Comparison of ENCODE assay signal across 12 cellular contexts in genomic region chr1:201028473-201028889, GRCh38. TPM values are rescaled to one million over a fixed set of nuclear protein-coding genes. Genes with fewer than 3 reads are reported as not detected.
DNase-seq lines count a peak whose midpoint lies in the region; TF ChIP-seq lines count a peak whose summit lies in the region.
"Had no signal": no experiment of that assay in that cellular context is flagged by ENCODE, and none has a peak within 500 bp of the region (broad histone marks: within the 10 kb centered on the region; RNA-seq: fewer than 3 reads in every experiment).

No MANE protein-coding gene starts in this region.

- no peak for TF ChIP-seq EP300 in Ishikawa (IDR thresholded peaks at IDR 0.05; ENCODE audit: borderline replicate concordance)
- TF ChIP-seq EP300 in stomach (IDR thresholded peaks at IDR 0.05): no peak

- WGBS in stomach, 5 donors: 57 to 70% (median 66%) methylated on average over 7 of the region's 7 CpGs

- H3K9me3 ChIP-seq in ascending aorta: no peaks in the 10 kb centered on the region
- no peaks in the 10 kb centered on the region for H3K9me3 ChIP-seq in stomach
- H3K9me3 ChIP-seq in Caco-2: no peaks in the 10 kb centered on the region

- CTCF ChIA-PET in RWPE1 (lab: Yijun Ruan, JAX): interaction anchor here (1.5 kb wide), 1 partner anchor 86 kb away, joined by 5 read pairs; no protein-coding TSS in a partner anchor
- CTCF ChIA-PET in Caco-2 (lab: Charles Lee): no interaction called here

- no TSS peak for BruUV-seq in Caco-2 (replicated peaks; lab: Mats Ljungman, UMichigan)

- no peak overlapping the region for H3K4me3 ChIP-seq in ascending aorta
- no peak overlapping the region for H3K4me3 ChIP-seq in stomach
- H3K4me3 ChIP-seq in Caco-2 (ENCODE audit: low read depth, low read length): no peak overlapping the region
- H3K4me3 ChIP-seq: GM23338 had no signal

- no peak for TF ChIP-seq RAD21 in Ishikawa (IDR thresholded peaks at IDR 0.05; ENCODE audit: low read depth)

- no peaks in the 10 kb centered on the region for H3K27me3 ChIP-seq in ascending aorta
- H3K27me3 ChIP-seq in stomach: no peaks in the 10 kb centered on the region
- no peaks in the 10 kb centered on the region for H3K27me3 ChIP-seq in Caco-2 (replicated peaks; ENCODE audit: control insufficient read depth, insufficient read depth, low read length)

- no peaks in the 10 kb centered on the region for H3K36me3 Mint-ChIP-seq in Caco-2 (ENCODE audit: insufficient read depth, unreplicated experiment)
- H3K36me3 Mint-ChIP-seq: CD8-positive, alpha-beta memory T cell had no signal

- no peaks in the 10 kb centered on the region for H3K4me1 Mint-ChIP-seq in Caco-2 (ENCODE audit: low read depth, unreplicated experiment)

- H3K27me3 Mint-ChIP-seq in Caco-2 (ENCODE audit: insufficient read depth, unreplicated experiment): peaks cover 2% of the 10 kb centered on the region

- TF ChIP-seq POLR2A in stomach (IDR thresholded peaks at IDR 0.05): no peak

- intact Hi-C loops in ascending aorta (cut with DNase I): no loop called here
- intact Hi-C loops in stomach (cut with DNase I; ENCODE audit: low total_unique reads): no loop called here
- intact Hi-C loops in Caco-2 (cut with micrococcal nuclease; ENCODE audit: unreplicated experiment): no loop called here

- TF ChIP-seq CTCF in ascending aorta (IDR thresholded peaks at IDR 0.05) (no peak), stomach (IDR thresholded peaks at IDR 0.05) (no peak), RWPE1 (conservative IDR thresholded peaks at IDR 0.05; ENCODE audit: low read depth) (no peak), Caco-2 (IDR thresholded peaks at IDR 0.05; ENCODE audit: insufficient read depth in 1 of 2, low read depth in 1 of 2, low read length in 1 of 2, severe bottlenecking in 1 of 2, unreplicated experiment in 1 of 2) (no peak)

- H3K36me3 ChIP-seq in ascending aorta (no peaks in the 10 kb centered on the region), stomach (no peaks in the 10 kb centered on the region), Caco-2 (ENCODE audit: control insufficient read depth, insufficient read depth, low read length) (no peaks in the 10 kb centered on the region)

- no peaks in the 10 kb centered on the region for H3K9me3 Mint-ChIP-seq in Caco-2 (ENCODE audit: unreplicated experiment)
- H3K9me3 Mint-ChIP-seq: CD8-positive, alpha-beta memory T cell; GM23338; nephron had no signal

- H3K4me3 Mint-ChIP-seq in Caco-2 (ENCODE audit: unreplicated experiment): no peak overlapping the region
- H3K4me3 Mint-ChIP-seq: CD8-positive, alpha-beta memory T cell; GM23338; nephron had no signal

- no peak overlapping the region for H3K27ac Mint-ChIP-seq in Caco-2 (ENCODE audit: unreplicated experiment)
- H3K27ac Mint-ChIP-seq: CD8-positive, alpha-beta memory T cell; GM23338; nephron had no signal

- H3K4me1 ChIP-seq in ascending aorta: peaks cover 0 to 5% of the 10 kb centered on the region in 2 donors
- peaks cover 15 to 57% (median 33%) of the 10 kb centered on the region in 4 donors for H3K4me1 ChIP-seq in stomach
- peaks cover 5% of the 10 kb centered on the region for H3K4me1 ChIP-seq in Caco-2

- H3K27ac ChIP-seq in ascending aorta (peak overlapping the region; percentile 11 to 51), stomach (peak overlapping the region in 4 of 5 donors; percentile 22 to 81 (median 64)), RWPE1 (no peak overlapping the region)

- DNase-seq in ascending aorta (ENCODE audit: low spot score in 2 of 2) (no peak), kidney tubule cell (ENCODE audit: low spot score) (peak; percentile 43), stomach (no peak), DMS114 treated with DMSO at 0.1 percent for 48 hours (lab: John Stamatoyannopoulos, UW; ENCODE audit: unreplicated experiment) (no peak), HPDE6-E6E7 (ENCODE audit: extremely low spot score) (no peak), RWPE1 (ENCODE audit: low spot score) (no peak), Caco-2 (no peak)
- DNase-seq: CD8-positive, alpha-beta memory T cell; NCI-H2081 treated with DMSO at 0.1 percent for 48 hours had no signal

- POLR2A ChIA-PET in RWPE1 (lab: Yijun Ruan, JAX; ENCODE audit: low non-redundant PET) (no interaction called here), Caco-2 (lab: Charles Lee) (no interaction called here)

TF ChIP-seq in Ishikawa, 13 proteins besides CTCF, POLR2A, EP300 and RAD21:
- no peak for TF ChIP-seq CREB1 (IDR thresholded peaks at IDR 0.05; ENCODE audit: low read depth)
- TF ChIP-seq, protein P1, sequence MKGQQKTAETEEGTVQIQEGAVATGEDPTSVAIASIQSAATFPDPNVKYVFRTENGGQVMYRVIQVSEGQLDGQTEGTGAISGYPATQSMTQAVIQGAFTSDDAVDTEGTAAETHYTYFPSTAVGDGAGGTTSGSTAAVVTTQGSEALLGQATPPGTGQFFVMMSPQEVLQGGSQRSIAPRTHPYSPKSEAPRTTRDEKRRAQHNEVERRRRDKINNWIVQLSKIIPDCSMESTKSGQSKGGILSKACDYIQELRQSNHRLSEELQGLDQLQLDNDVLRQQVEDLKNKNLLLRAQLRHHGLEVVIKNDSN (IDR thresholded peaks at IDR 0.05): 0 out of 2 replicates have a peak, but pooled peaks have one; percentile 25
TF ChIP-seq in Ishikawa: peak in this region for 1.

RNA-seq across cellular contexts. Expression of gene KIF21B, which starts 5.0 kb away (rescaled TPM):
- total RNA-seq in ascending aorta: 10.2 TPM
- 1 to 10 TPM; 2.0 to 8.8 (median 3.2) TPM for total RNA-seq in stomach
- polyA plus RNA-seq in stomach: under 1 TPM; 0.30 to 0.68 (median 0.31) TPM
- 2.4 and 2.6 TPM in 2 replicates for total RNA-seq in Caco-2 (2022)
